ENCODE assay signal across 20 cellular contexts in genomic region chr17:40198576-40198975, GRCh38. TPM values are rescaled to one million over a fixed set of nuclear protein-coding genes. Genes with fewer than 3 reads are reported as not detected.
DNase-seq lines count a peak whose midpoint lies in the region; ATAC-seq, FAIRE-seq and TF ChIP-seq lines count a peak whose summit lies in the region.
"Had no signal": no experiment of that assay in that cellular context is flagged by ENCODE, and none has a peak within 500 bp of the region (broad histone marks: within the 10 kb centered on the region; RNA-seq: fewer than 3 reads in every experiment).

No MANE protein-coding gene starts in this region.

- no peaks in the 10 kb centered on the region for H3K27me3 ChIP-seq in CD4-positive, alpha-beta T cell (ENCODE audit: control insufficient read depth, insufficient read depth, low read length)
- H3K27me3 ChIP-seq in bronchial epithelial cell (ENCODE audit: control insufficient read depth, insufficient read depth, low read length) = no peaks in the 10 kb centered on the region

- peak; percentile 13 for FAIRE-seq in bronchial epithelial cell (lab: Jason Lieb, UNC)
- FAIRE-seq: RCC 7860 had no signal

- ATAC-seq in CD4-positive, alpha-beta T cell (ENCODE audit: poor library complexity) = no peak
- ATAC-seq in GM18858 (IDR thresholded peaks at IDR 0.05; ENCODE audit: unreplicated experiment) (no peak), left cardiac atrium (no peak)

- no peak overlapping the region for H3K27ac ChIP-seq in CD4-positive, alpha-beta T cell (ENCODE audit: low read depth, low read length)
- H3K27ac ChIP-seq: C4-2B, KMS-11 had no signal

- no peak overlapping the region for H3K27ac Mint-ChIP-seq in activated T-cell treated with anti-CD3 and anti-CD28 coated beads, Interleukin-2, amount 50 U/mL, for 24 hours
- H3K27ac Mint-ChIP-seq in CD4-positive, alpha-beta T cell = no peak overlapping the region
- no peak overlapping the region for H3K27ac Mint-ChIP-seq in activated T-helper 1 cell treated with anti-CD3 and anti-CD28 coated beads, Interleukin-12 subunit alpha, Interleukin-12 subunit beta, Interleukin-2, Interleukin-4 antibody, amounts not matched to agents 30 ng/mL and 10 ng/mL and 1 ng/mL, durations not matched to agents 14 hours and 24 hours and 36 hours
- H3K27ac Mint-ChIP-seq: H9 had no signal

- POLR2A ChIA-PET in CD4-positive, alpha-beta T cell (lab: Charles Lee) = no interaction called here

- intact Hi-C loops in CD4-positive, alpha-beta T cell (cut with DNase I, micrococcal nuclease) = no loop called here
- intact Hi-C loops in activated T-helper 1 cell treated with anti-CD3 and anti-CD28 coated beads, Interleukin-12 subunit alpha, Interleukin-12 subunit beta, Interleukin-2, Interleukin-4 antibody, amounts not matched to agents 30 ng/mL and 10 ng/mL and 1 ng/mL, durations not matched to agents 14 hours and 24 hours and 36 hours (cut with micrococcal nuclease) = no loop called here
- intact Hi-C loops in left cardiac atrium (cut with DNase I) = loop anchor here in 1 of 2 donors (10.0 kb wide), 1 partner anchor 184 kb away; the partner anchor contains the start of gene CSF3

- no peaks in the 10 kb centered on the region for H3K9me3 ChIP-seq in CD4-positive, alpha-beta T cell (ENCODE audit: control insufficient read depth, low read length)

- no peak for DNase-seq in activated T-cell treated with anti-CD3 and anti-CD28 coated beads, Interleukin-2, amount 50 U/mL, for 24 hours
- no peak for DNase-seq in activated T-cell treated with anti-CD3 and anti-CD28 coated beads, Interleukin-2, amount 50 U/mL, for 48 hours
- DNase-seq in CD4-positive, alpha-beta T cell = no peak
- DNase-seq in activated T-helper 1 cell treated with anti-CD3 and anti-CD28 coated beads, Interleukin-12 subunit alpha, Interleukin-12 subunit beta, Interleukin-2, Interleukin-4 antibody, amounts not matched to agents 30 ng/mL and 10 ng/mL and 1 ng/mL, durations not matched to agents 14 hours and 24 hours and 36 hours (ENCODE audit: low spot score) = no peak
- DNase-seq in bronchial epithelial cell (ENCODE audit: low read depth) (no peak), left cardiac atrium (no peak)
- DNase-seq in activated CD4-positive, CD25-positive, alpha-beta regulatory T cell treated with anti-CD3 and anti-CD28 coated beads, Interleukin-2, amount 50 U/mL, for 72 hours = no peak
- DNase-seq: ACHN, DMS 273 treated with DMSO at 0.1 percent for 48 hours, H9, NCI-H187, NCI-H2107, NCI-H2227 treated with DMSO at 0.1 percent for 48 hours, NCI-H510A treated with DMSO at 0.1 percent for 48 hours, NCI-H774, Right ventricle myocardium superior had no signal

- no peak overlapping the region for H3K4me3 ChIP-seq in bronchial epithelial cell (ENCODE audit: low read depth, low read length)

- H3K4me1 Mint-ChIP-seq in activated T-cell treated with anti-CD3 and anti-CD28 coated beads, Interleukin-2, amount 50 U/mL, for 24 hours (ENCODE audit: low read depth) = peaks cover 4% of the 10 kb centered on the region
- peaks cover 5% of the 10 kb centered on the region for H3K4me1 Mint-ChIP-seq in CD4-positive, alpha-beta T cell (ENCODE audit: low read depth)
- no peaks in the 10 kb centered on the region for H3K4me1 Mint-ChIP-seq in activated T-helper 1 cell treated with anti-CD3 and anti-CD28 coated beads, Interleukin-12 subunit alpha, Interleukin-12 subunit beta, Interleukin-2, Interleukin-4 antibody, amounts not matched to agents 30 ng/mL and 10 ng/mL and 1 ng/mL, durations not matched to agents 14 hours and 24 hours and 36 hours (ENCODE audit: low read depth)

- CTCF ChIA-PET in CD4-positive, alpha-beta T cell (lab: Charles Lee) = interaction anchor here (1.0 to 1.4 kb wide), 2 partner anchors 20 to 92 kb away, joined by 3 read pairs; no protein-coding TSS in a partner anchor

- no peaks in the 10 kb centered on the region for H3K9me3 Mint-ChIP-seq in activated T-cell treated with anti-CD3 and anti-CD28 coated beads, Interleukin-2, amount 50 U/mL, for 24 hours
- no peaks in the 10 kb centered on the region for H3K9me3 Mint-ChIP-seq in CD4-positive, alpha-beta T cell
- H3K9me3 Mint-ChIP-seq in activated T-helper 1 cell treated with anti-CD3 and anti-CD28 coated beads, Interleukin-12 subunit alpha, Interleukin-12 subunit beta, Interleukin-2, Interleukin-4 antibody, amounts not matched to agents 30 ng/mL and 10 ng/mL and 1 ng/mL, durations not matched to agents 14 hours and 24 hours and 36 hours = no peaks in the 10 kb centered on the region
- H3K9me3 Mint-ChIP-seq: H9 had no signal

- peak overlapping the region; percentile 62 for H3K4me3 Mint-ChIP-seq in activated T-cell treated with anti-CD3 and anti-CD28 coated beads, Interleukin-2, amount 50 U/mL, for 24 hours
- peak overlapping the region; percentile 20 for H3K4me3 Mint-ChIP-seq in CD4-positive, alpha-beta T cell
- H3K4me3 Mint-ChIP-seq in activated T-helper 1 cell treated with anti-CD3 and anti-CD28 coated beads, Interleukin-12 subunit alpha, Interleukin-12 subunit beta, Interleukin-2, Interleukin-4 antibody, amounts not matched to agents 30 ng/mL and 10 ng/mL and 1 ng/mL, durations not matched to agents 14 hours and 24 hours and 36 hours = peak overlapping the region; percentile 22
- H3K4me3 Mint-ChIP-seq: H9 had no signal

- peaks cover 3% of the 10 kb centered on the region for H3K36me3 Mint-ChIP-seq in activated T-cell treated with anti-CD3 and anti-CD28 coated beads, Interleukin-2, amount 50 U/mL, for 24 hours (ENCODE audit: low read depth)
- no peaks in the 10 kb centered on the region for H3K36me3 Mint-ChIP-seq in CD4-positive, alpha-beta T cell (ENCODE audit: low read depth)
- no peaks in the 10 kb centered on the region for H3K36me3 Mint-ChIP-seq in activated T-helper 1 cell treated with anti-CD3 and anti-CD28 coated beads, Interleukin-12 subunit alpha, Interleukin-12 subunit beta, Interleukin-2, Interleukin-4 antibody, amounts not matched to agents 30 ng/mL and 10 ng/mL and 1 ng/mL, durations not matched to agents 14 hours and 24 hours and 36 hours (ENCODE audit: low read depth)

- no peak for TF ChIP-seq CTCF in CD4-positive, alpha-beta T cell (IDR thresholded peaks at IDR 0.05)
- TF ChIP-seq CTCF in bronchial epithelial cell (IDR thresholded peaks at IDR 0.05; ENCODE audit: insufficient read depth, low read length, severe bottlenecking) = no peak

- peaks cover 14% of the 10 kb centered on the region for H3K27me3 Mint-ChIP-seq in activated T-cell treated with anti-CD3 and anti-CD28 coated beads, Interleukin-2, amount 50 U/mL, for 24 hours
- H3K27me3 Mint-ChIP-seq in CD4-positive, alpha-beta T cell = peaks cover 13% of the 10 kb centered on the region
- peaks cover 8% of the 10 kb centered on the region for H3K27me3 Mint-ChIP-seq in activated T-helper 1 cell treated with anti-CD3 and anti-CD28 coated beads, Interleukin-12 subunit alpha, Interleukin-12 subunit beta, Interleukin-2, Interleukin-4 antibody, amounts not matched to agents 30 ng/mL and 10 ng/mL and 1 ng/mL, durations not matched to agents 14 hours and 24 hours and 36 hours (ENCODE audit: insufficient read depth)

- peaks cover 2% of the 10 kb centered on the region for H3K36me3 ChIP-seq in bronchial epithelial cell (ENCODE audit: control insufficient read depth, insufficient read depth, low read length)

RNA-seq across cellular contexts. Expression of gene WIPF2, which starts 20.5 kb away (rescaled TPM):
- total RNA-seq in CD4-positive, alpha-beta T cell = 10 to 100 TPM; 17.3 to 21.3 TPM
- 25.8 and 27.6 TPM in 2 replicates for total RNA-seq in activated T-helper 1 cell treated with anti-CD3 and anti-CD28 coated beads, Interleukin-12 subunit alpha, Interleukin-12 subunit beta, Interleukin-2, Interleukin-4 antibody, amounts not matched to agents 30 ng/mL and 10 ng/mL and 1 ng/mL, durations not matched to agents 14 hours and 24 hours and 36 hours
- total RNA-seq in bronchial epithelial cell = 6.3 and 8.8 TPM in 2 replicates
- total RNA-seq in left cardiac atrium = 10 to 100 TPM; 13.9 to 14.4 TPM

RNA-seq across cellular contexts. Expression of gene RAPGEFL1, which starts 21.3 kb away (rescaled TPM):
- total RNA-seq in CD4-positive, alpha-beta T cell = 1 to 10 TPM; 7.7 to 9.4 TPM
- 11.8 and 13.0 TPM in 2 replicates for total RNA-seq in activated T-helper 1 cell treated with anti-CD3 and anti-CD28 coated beads, Interleukin-12 subunit alpha, Interleukin-12 subunit beta, Interleukin-2, Interleukin-4 antibody, amounts not matched to agents 30 ng/mL and 10 ng/mL and 1 ng/mL, durations not matched to agents 14 hours and 24 hours and 36 hours
- total RNA-seq in bronchial epithelial cell (11.1 and 30.0 TPM in 2 replicates), left cardiac atrium (1 to 10 TPM; 2.8 to 4.6 TPM)

RNA-seq across cellular contexts. Expression of gene CASC3, which starts 58.2 kb away (rescaled TPM):
- total RNA-seq in CD4-positive, alpha-beta T cell = 100 to 1,000 TPM; 195 to 207 TPM
- total RNA-seq in activated T-helper 1 cell treated with anti-CD3 and anti-CD28 coated beads, Interleukin-12 subunit alpha, Interleukin-12 subunit beta, Interleukin-2, Interleukin-4 antibody, amounts not matched to agents 30 ng/mL and 10 ng/mL and 1 ng/mL, durations not matched to agents 14 hours and 24 hours and 36 hours = 117 TPM in 2 replicates
- 14.7 and 15.3 TPM in 2 replicates for total RNA-seq in bronchial epithelial cell
- 10 to 100 TPM; 49.6 to 53.1 TPM for total RNA-seq in left cardiac atrium
